In the genomic region with DNA sequence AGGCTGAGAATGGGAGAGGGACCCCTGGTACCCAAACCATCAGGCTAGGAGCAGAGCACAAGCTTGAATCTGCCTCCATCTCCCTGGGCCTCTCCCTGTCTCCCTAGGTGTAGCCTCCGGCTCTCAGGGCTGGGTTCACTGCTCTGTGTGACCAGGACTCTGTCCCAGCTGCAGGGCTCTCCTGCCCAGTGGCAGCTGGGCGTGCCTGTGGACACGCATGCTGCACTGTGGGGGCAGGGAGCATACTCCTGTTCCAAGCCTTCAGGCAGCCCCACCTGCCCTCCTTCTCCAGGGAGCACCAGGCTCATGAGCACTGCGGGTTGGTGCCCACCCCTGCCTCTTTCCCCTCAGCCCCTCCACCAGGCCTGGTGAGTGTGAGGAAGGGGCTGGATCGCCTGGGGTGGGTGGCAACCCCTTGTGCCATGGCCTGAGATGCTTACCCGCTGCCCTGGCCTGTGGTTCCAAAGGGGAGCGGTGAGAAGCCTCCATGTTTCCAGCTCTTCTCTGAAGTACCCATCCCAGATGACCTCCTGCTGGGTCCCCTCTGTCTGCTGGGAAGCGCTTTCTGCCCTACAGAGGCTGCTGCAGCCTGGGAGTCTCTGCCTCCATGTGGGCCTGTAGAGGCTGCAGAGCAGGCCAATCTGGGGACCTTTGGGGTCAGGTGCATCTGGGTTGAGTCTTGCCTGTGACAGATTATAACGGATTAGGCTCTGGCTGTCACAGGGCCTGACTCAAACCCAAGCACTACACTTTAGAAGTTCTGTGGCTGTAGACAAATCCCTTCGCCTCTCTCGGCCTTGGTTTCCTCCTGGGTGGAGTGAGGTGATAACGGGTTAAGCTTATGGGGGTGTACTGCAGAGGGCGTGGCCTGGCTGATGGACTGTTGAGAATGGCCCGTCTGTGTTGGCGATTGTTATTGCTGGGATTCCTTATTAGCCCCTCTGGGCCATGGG, we compare ENCODE assay signal across 20 cellular contexts. TPM values are rescaled to one million over a fixed set of nuclear protein-coding genes. Genes with fewer than 3 reads are reported as not detected.
DNase-seq lines count a peak whose midpoint lies in the region; ATAC-seq and TF ChIP-seq lines count a peak whose summit lies in the region.
"Had no signal": no experiment of that assay in that cellular context is flagged by ENCODE, and none has a peak within 500 bp of the region (broad histone marks: within the 10 kb centered on the region; RNA-seq: fewer than 3 reads in every experiment).

No MANE protein-coding gene starts in this region.

- H3K27me3 Mint-ChIP-seq in brain (no peaks in the 10 kb centered on the region), natural killer cell (ENCODE audit: low read depth in 2 of 2) (no peaks in the 10 kb centered on the region)
- H3K27me3 Mint-ChIP-seq: activated CD4-positive, alpha-beta T cell treated with anti-CD3 and anti-CD28 coated beads for 36 hours; CD4-positive, alpha-beta memory T cell had no signal

- no peak for TF ChIP-seq EP300 in tibial nerve (IDR thresholded peaks at IDR 0.05)

- no peak for TF ChIP-seq POLR2A in tibial nerve (IDR thresholded peaks at IDR 0.05)

- WGBS in tibial nerve, 2 donors, result 82 to 86% methylated on average over 14 to 15 of the region's 15 CpGs

- no peak overlapping the region for H3K27ac ChIP-seq in left ventricle myocardium inferior (replicated peaks)
- H3K27ac ChIP-seq in tibial nerve, result no peak overlapping the region
- H3K27ac ChIP-seq: HL-60, tibial artery had no signal

- peak overlapping the region in 3 of 5 experiments; percentile 67 to 84 (median 75) for H3K27ac Mint-ChIP-seq in brain
- H3K27ac Mint-ChIP-seq in natural killer cell, result peak overlapping the region; percentile 29 to 76
- H3K27ac Mint-ChIP-seq: activated CD4-positive, alpha-beta T cell treated with anti-CD3 and anti-CD28 coated beads for 36 hours; activated T-cell treated with anti-CD3 and anti-CD28 coated beads, Interleukin-2, amount 50 U/mL, for 72 hours; CD4-positive, alpha-beta memory T cell; stimulated activated naive CD8-positive, alpha-beta T cell treated with anti-CD3 and anti-CD28 coated beads, Interleukin-15, Interleukin-2, amounts not matched to agents 100 ng/mL and 50 ng/mL, for 24 hours had no signal

- TF ChIP-seq CTCF in left ventricle myocardium inferior (IDR thresholded peaks at IDR 0.05; ENCODE audit: borderline replicate concordance) (no peak), brain (conservative IDR thresholded peaks at IDR 0.05) (no peak), natural killer cell (IDR thresholded peaks at IDR 0.05) (no peak), tibial nerve (IDR thresholded peaks at IDR 0.05) (no peak)

- H3K4me1 Mint-ChIP-seq in brain, result peaks cover 38% of the 10 kb centered on the region
- peaks cover 11 to 37% of the 10 kb centered on the region in 2 donors for H3K4me1 Mint-ChIP-seq in natural killer cell
- H3K4me1 Mint-ChIP-seq: activated CD4-positive, alpha-beta T cell treated with anti-CD3 and anti-CD28 coated beads for 36 hours; CD4-positive, alpha-beta memory T cell had no signal

- ATAC-seq in left cardiac atrium (no peak), natural killer cell (no peak), HG03378 (IDR thresholded peaks at IDR 0.05; ENCODE audit: unreplicated experiment) (no peak)
- ATAC-seq: activated CD4-positive, alpha-beta T cell treated with anti-CD3 and anti-CD28 coated beads for 36 hours; activated T-cell treated with anti-CD3 and anti-CD28 coated beads, Interleukin-2, amount 50 U/mL, for 72 hours; Panc1 had no signal

- no peaks in the 10 kb centered on the region for H3K27me3 ChIP-seq in left ventricle myocardium inferior (ENCODE audit: low read depth)
- no peaks in the 10 kb centered on the region for H3K27me3 ChIP-seq in tibial nerve
- H3K27me3 ChIP-seq: MG63 had no signal

- H3K36me3 ChIP-seq in left ventricle myocardium inferior (no peaks in the 10 kb centered on the region), tibial nerve (no peaks in the 10 kb centered on the region)
- H3K36me3 ChIP-seq: MG63, tibial artery had no signal

- peak overlapping the region in 1 of 5 experiments; percentile 59 for H3K4me3 Mint-ChIP-seq in brain
- H3K4me3 Mint-ChIP-seq in natural killer cell, result peak overlapping the region; percentile 55
- H3K4me3 Mint-ChIP-seq: activated CD4-positive, alpha-beta T cell treated with anti-CD3 and anti-CD28 coated beads for 36 hours; activated T-cell treated with anti-CD3 and anti-CD28 coated beads, Interleukin-2, amount 50 U/mL, for 72 hours; CD4-positive, alpha-beta memory T cell; stimulated activated naive CD8-positive, alpha-beta T cell treated with anti-CD3 and anti-CD28 coated beads, Interleukin-15, Interleukin-2, amounts not matched to agents 100 ng/mL and 50 ng/mL, for 24 hours had no signal

- intact Hi-C loops in left cardiac atrium (cut with DNase I), result no loop called here
- intact Hi-C loops in left ventricle myocardium inferior (cut with micrococcal nuclease), result no loop called here
- intact Hi-C loops in natural killer cell (cut with micrococcal nuclease), result no loop called here

- H3K4me3 ChIP-seq in left ventricle myocardium inferior (no peak overlapping the region), tibial nerve (no peak overlapping the region)
- H3K4me3 ChIP-seq: MG63 had no signal

- H3K4me1 ChIP-seq in left ventricle myocardium inferior (peaks cover 22% of the 10 kb centered on the region), tibial nerve (peaks cover 0 to 12% (median 0%) of the 10 kb centered on the region in 4 donors)

- no peaks in the 10 kb centered on the region for H3K9me3 ChIP-seq in left ventricle myocardium inferior (replicated peaks)
- H3K9me3 ChIP-seq in tibial nerve, result no peaks in the 10 kb centered on the region
- H3K9me3 ChIP-seq: MG63, tibial artery had no signal

- no peaks in the 10 kb centered on the region for H3K36me3 Mint-ChIP-seq in brain
- no peaks in the 10 kb centered on the region for H3K36me3 Mint-ChIP-seq in natural killer cell
- H3K36me3 Mint-ChIP-seq: CD4-positive, alpha-beta memory T cell had no signal

- DNase-seq in left cardiac atrium, result peak; percentile 17
- no peak for DNase-seq in left ventricle myocardium inferior
- no peak for DNase-seq in natural killer cell
- no peak for DNase-seq in tibial nerve (ENCODE audit: low spot score in 2 of 2)
- DNase-seq in middle frontal gyrus (ENCODE audit: extremely low spot score, low spot score), result no peak
- DNase-seq: activated CD4-positive, alpha-beta T cell treated with anti-CD3 and anti-CD28 coated beads for 36 hours; activated naive CD4-positive, alpha-beta T cell treated with anti-CD3 and anti-CD28 coated beads, Interleukin-2, amount 50 U/mL, for 16 hours; activated T-cell treated with anti-CD3 and anti-CD28 coated beads, Interleukin-2, amount 50 U/mL, for 72 hours; CD4-positive, alpha-beta memory T cell; central memory CD4-positive, alpha-beta T cell; MG63; NCI-H1436 treated with DMSO at 0.1 percent for 48 hours; stimulated activated CD4-positive, alpha-beta T cell treated with anti-CD3 and anti-CD28 coated beads, Interleukin-4, amount 100 ng/mL, for 1 hour; tibial artery had no signal

- H3K9me3 Mint-ChIP-seq in brain (peaks cover 0 to under 1% (median 0%) of the 10 kb centered on the region in 5 experiments), natural killer cell (no peaks in the 10 kb centered on the region)
- H3K9me3 Mint-ChIP-seq: activated T-cell treated with anti-CD3 and anti-CD28 coated beads, Interleukin-2, amount 50 U/mL, for 72 hours; CD4-positive, alpha-beta memory T cell; stimulated activated naive CD8-positive, alpha-beta T cell treated with anti-CD3 and anti-CD28 coated beads, Interleukin-15, Interleukin-2, amounts not matched to agents 100 ng/mL and 50 ng/mL, for 24 hours had no signal

RNA-seq across cellular contexts. Expression of gene WNT11, which starts 43.7 kb away (rescaled TPM):
- total RNA-seq in left cardiac atrium (1 to 10 TPM; 3.4 to 6.6 TPM), left ventricle myocardium inferior (22.7 TPM), natural killer cell (1 to 10 TPM in 1 of 3 donors, under 1 TPM in 2; 0.47 to 1.3 (median 0.80) TPM), tibial nerve (10 to 100 TPM; 14.2 to 65.7 (median 27.5) TPM)
- 1.0 TPM for polyA plus RNA-seq in brain (ENCODE audit: insufficient read depth, low read depth, low replicate concordance)
- total RNA-seq: activated CD4-positive, alpha-beta T cell treated with anti-CD3 and anti-CD28 coated beads for 36 hours; dermis microvascular lymphatic vessel endothelial cell had no signal
